Comparison of ENCODE assay signal across 9 cellular contexts in the genomic region with DNA sequence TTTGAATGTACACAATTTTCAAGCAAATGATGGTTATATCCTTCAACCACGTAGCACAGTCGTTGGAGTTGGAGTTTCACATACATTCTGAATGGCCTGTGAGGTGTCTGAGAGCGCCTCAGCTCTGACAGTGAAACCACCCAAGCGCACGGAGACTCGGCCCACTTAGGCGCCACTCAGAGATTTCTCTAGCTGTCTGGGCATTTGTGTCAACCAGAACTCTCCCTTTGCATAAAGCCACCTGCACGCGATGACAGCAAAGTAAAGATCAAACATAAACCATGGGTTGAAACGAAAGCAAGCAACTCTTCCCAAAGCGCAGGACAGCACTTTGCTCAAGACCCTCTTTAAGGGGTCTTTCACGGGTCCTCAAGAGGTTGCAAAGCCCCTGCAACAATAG. TPM values are rescaled to one million over a fixed set of nuclear protein-coding genes. Genes with fewer than 3 reads are reported as not detected.
DNase-seq lines count a peak whose midpoint lies in the region; ATAC-seq lines count a peak whose summit lies in the region.
"Had no signal": no experiment of that assay in that cellular context is flagged by ENCODE, and none has a peak within 500 bp of the region (broad histone marks: within the 10 kb centered on the region; RNA-seq: fewer than 3 reads in every experiment).

No MANE protein-coding gene starts in this region.

- H3K9me3 Mint-ChIP-seq in activated CD4-positive, alpha-beta T cell treated with anti-CD3 and anti-CD28 coated beads, Interleukin-2, amount 10 ng/mL, durations not matched to agents 24 days and 14 days, result no peaks in the 10 kb centered on the region

- H3K4me3 Mint-ChIP-seq in activated CD4-positive, alpha-beta T cell treated with anti-CD3 and anti-CD28 coated beads, Interleukin-2, amount 10 ng/mL, durations not matched to agents 24 days and 14 days, result peak overlapping the region; percentile 51

- intact Hi-C loops in activated CD4-positive, alpha-beta T cell treated with anti-CD3 and anti-CD28 coated beads, Interleukin-2, amount 10 ng/mL, durations not matched to agents 24 days and 14 days (cut with micrococcal nuclease), result loop anchor here (10.0 kb wide), 1 partner anchor 130 kb away; no protein-coding TSS in a partner anchor
- intact Hi-C loops in right cardiac atrium (cut with DNase I), result no loop called here

- H3K27me3 ChIP-seq in right cardiac atrium (ENCODE audit: control insufficient read depth, insufficient read depth) (no peaks in the 10 kb centered on the region), stomach smooth muscle (ENCODE audit: control insufficient read depth in 1 of 2, insufficient read depth in 2 of 2, low read length in 2 of 2) (peaks cover 45 to 51% of the 10 kb centered on the region in 2 donors)

- H3K36me3 ChIP-seq in stomach smooth muscle (ENCODE audit: control insufficient read depth in 2 of 2, insufficient read depth in 2 of 2, low read length in 2 of 2), result no peaks in the 10 kb centered on the region

- peaks cover 80% of the 10 kb centered on the region for H3K27me3 Mint-ChIP-seq in activated CD4-positive, alpha-beta T cell treated with anti-CD3 and anti-CD28 coated beads, Interleukin-2, amount 10 ng/mL, durations not matched to agents 24 days and 14 days

- H3K9ac ChIP-seq in stomach smooth muscle (ENCODE audit: low read length in 2 of 2), result no peak overlapping the region

- H3K36me3 Mint-ChIP-seq in activated CD4-positive, alpha-beta T cell treated with anti-CD3 and anti-CD28 coated beads, Interleukin-2, amount 10 ng/mL, durations not matched to agents 24 days and 14 days (ENCODE audit: low read depth), result peaks cover 2% of the 10 kb centered on the region
- H3K36me3 Mint-ChIP-seq: CD4-positive, CD25-positive, alpha-beta regulatory T cell had no signal

- peak; percentile 59 for DNase-seq in activated CD4-positive, alpha-beta T cell treated with anti-CD3 and anti-CD28 coated beads, Interleukin-2, amount 10 ng/mL, durations not matched to agents 24 days and 14 days
- DNase-seq in activated CD4-positive, alpha-beta T cell treated with anti-CD3 and anti-CD28 coated beads, Interleukin-2, amount 50 U/mL, for 4 hours, result no peak
- DNase-seq in RPMI8226 (peak; percentile 44), right cardiac atrium (no peak), anterior cingulate cortex (lab: John Stamatoyannopoulos, UW) (no peak)

- H3K4me3 ChIP-seq in right cardiac atrium (ENCODE audit: low read length), result peak overlapping the region; percentile 56
- peak overlapping the region; percentile 41 to 71 for H3K4me3 ChIP-seq in stomach smooth muscle (ENCODE audit: low read length in 2 of 2)

- H3K27ac ChIP-seq in right cardiac atrium (ENCODE audit: low read length) (no peak overlapping the region), stomach smooth muscle (ENCODE audit: low read length) (no peak overlapping the region)

- H3K27ac Mint-ChIP-seq in activated CD4-positive, alpha-beta T cell treated with anti-CD3 and anti-CD28 coated beads, Interleukin-2, amount 10 ng/mL, durations not matched to agents 24 days and 14 days, result no peak overlapping the region
- H3K27ac Mint-ChIP-seq: CD4-positive, CD25-positive, alpha-beta regulatory T cell had no signal

- H3K9me3 ChIP-seq in right cardiac atrium (ENCODE audit: control insufficient read depth, low read length) (no peaks in the 10 kb centered on the region), stomach smooth muscle (ENCODE audit: control insufficient read depth in 2 of 2, low read length in 2 of 2) (no peaks in the 10 kb centered on the region)

- no peak for ATAC-seq in right cardiac atrium
- no peak for ATAC-seq in esophagus mucosa
- ATAC-seq in GM19467 (IDR thresholded peaks at IDR 0.05; ENCODE audit: unreplicated experiment), result no peak

- H3K4me1 ChIP-seq in right cardiac atrium (ENCODE audit: control insufficient read depth, insufficient read depth, low read length) (peaks cover 7% of the 10 kb centered on the region), stomach smooth muscle (ENCODE audit: control insufficient read depth, insufficient read depth, low read length) (peaks cover 30% of the 10 kb centered on the region)

- peaks cover 20% of the 10 kb centered on the region for H3K4me1 Mint-ChIP-seq in activated CD4-positive, alpha-beta T cell treated with anti-CD3 and anti-CD28 coated beads, Interleukin-2, amount 10 ng/mL, durations not matched to agents 24 days and 14 days

- 25% methylated on average over 12 of the region's 12 CpGs for WGBS in right cardiac atrium

RNA-seq across cellular contexts. Expression of gene SLC6A4, which starts 0.5 kb away (rescaled TPM):
- not detected in 2 replicates for total RNA-seq in activated CD4-positive, alpha-beta T cell treated with anti-CD3 and anti-CD28 coated beads, Interleukin-2, amount 10 ng/mL, durations not matched to agents 24 days and 14 days
- 1 to 10 TPM in 3 of 4 donors, under 1 TPM in 1; 0.19 to 3.3 (median 1.1) TPM for total RNA-seq in right cardiac atrium
- polyA plus RNA-seq in right cardiac atrium, result 1.2 TPM
- total RNA-seq in esophagus mucosa, result 1.5 TPM

RNA-seq across cellular contexts. Expression of gene BLMH, which starts 56.8 kb away (rescaled TPM):
- 68.2 and 72.8 TPM in 2 replicates for total RNA-seq in activated CD4-positive, alpha-beta T cell treated with anti-CD3 and anti-CD28 coated beads, Interleukin-2, amount 10 ng/mL, durations not matched to agents 24 days and 14 days
- total RNA-seq in right cardiac atrium (10 to 100 TPM; 14.6 to 20.6 (median 17.3) TPM), esophagus mucosa (25.4 TPM)
- 11.1 TPM for polyA plus RNA-seq in right cardiac atrium

Comparison
In these comparisons a context has a peak if more than half of its experiments do, and no peak if none do; other contexts are left out.
1. DNase-seq: peak in activated CD4-positive, alpha-beta T cell treated with anti-CD3 and anti-CD28 coated beads, Interleukin-2, amount 10 ng/mL, durations not matched to agents 24 days and 14 days (single experiment) and RPMI8226 (single experiment); none in activated CD4-positive, alpha-beta T cell treated with anti-CD3 and anti-CD28 coated beads, Interleukin-2, amount 50 U/mL, for 4 hours (0 of 2), right cardiac atrium (0 of 3) and anterior cingulate cortex (0 of 58).